18 cellular contexts compared by ENCODE assay signal in genomic region chr10:98474628-98475027, GRCh38. TPM values are rescaled to one million over a fixed set of nuclear protein-coding genes. Genes with fewer than 3 reads are reported as not detected.
DNase-seq lines count a peak whose midpoint lies in the region; ATAC-seq, FAIRE-seq and TF ChIP-seq lines count a peak whose summit lies in the region.
"Had no signal": no experiment of that assay in that cellular context is flagged by ENCODE, and none has a peak within 500 bp of the region (broad histone marks: within the 10 kb centered on the region; RNA-seq: fewer than 3 reads in every experiment).

No MANE protein-coding gene starts in this region.

- no peaks in the 10 kb centered on the region for H3K9me3 ChIP-seq in GM12878 (replicated peaks; ENCODE audit: control insufficient read depth, insufficient read depth, low read length)
- H3K9me3 ChIP-seq: neutrophil, sigmoid colon had no signal

- H3K4me2 ChIP-seq in GM12878 (ENCODE audit: control insufficient read depth, insufficient read depth), result peak overlapping the region; percentile 26; the same call in 1 of the 2 replicates

- H3K27me3 ChIP-seq in GM12878 (replicated peaks in 1 of 2; ENCODE audit: control insufficient read depth in 2 of 2, insufficient read depth in 2 of 2, low read length in 1 of 2), result peaks cover 0 to 2% of the 10 kb centered on the region in 2 experiments; a peak in 1 of 4 replicates
- H3K27me3 ChIP-seq: brain microvascular endothelial cell, sigmoid colon had no signal

- peaks cover 12 to 16% of the 10 kb centered on the region in 2 donors for H3K4me1 Mint-ChIP-seq in natural killer cell
- H3K4me1 Mint-ChIP-seq in activated CD8-positive, alpha-beta memory T cell treated with anti-CD3 and anti-CD28 coated beads, Interleukin-2, amount 10 ng/mL, durations not matched to agents 7 days and 5 days, result peaks cover 2% of the 10 kb centered on the region

- H3K36me3 Mint-ChIP-seq in natural killer cell, result no peaks in the 10 kb centered on the region
- no peaks in the 10 kb centered on the region for H3K36me3 Mint-ChIP-seq in activated CD8-positive, alpha-beta memory T cell treated with anti-CD3 and anti-CD28 coated beads, Interleukin-2, amount 10 ng/mL, durations not matched to agents 7 days and 5 days

- TF ChIP-seq EP300 in GM12878 (IDR thresholded peaks at IDR 0.05; ENCODE audit: borderline replicate concordance in 1 of 2, control insufficient read depth in 1 of 2, low read depth in 2 of 2, low read length in 2 of 2), result no peak

- H3K36me3 ChIP-seq in GM12878 (ENCODE audit: control insufficient read depth in 2 of 2, insufficient read depth in 2 of 2, low read length in 1 of 2), result no peaks in the 10 kb centered on the region
- H3K36me3 ChIP-seq: brain microvascular endothelial cell, neutrophil, sigmoid colon had no signal

- POLR2A ChIA-PET in GM12878 (lab: Charles Lee), result interaction anchor here (0.6 kb wide), 1 partner anchor 772 kb away, joined by 3 read pairs; no protein-coding TSS in a partner anchor

- no TSS peak for BruUV-seq in GM12878 (replicated peaks; lab: Mats Ljungman, UMichigan)

- H3K4me3 Mint-ChIP-seq in natural killer cell, result no peak overlapping the region
- H3K4me3 Mint-ChIP-seq in activated CD8-positive, alpha-beta memory T cell treated with anti-CD3 and anti-CD28 coated beads, Interleukin-2, amount 10 ng/mL, durations not matched to agents 7 days and 5 days, result no peak overlapping the region
- H3K4me3 Mint-ChIP-seq: activated naive CD4-positive, alpha-beta T cell treated with anti-CD3 and anti-CD28 coated beads for 36 hours had no signal

- peak overlapping the region in 1 of 2 donors; percentile 2 for H3K27ac Mint-ChIP-seq in natural killer cell
- no peak overlapping the region for H3K27ac Mint-ChIP-seq in activated CD8-positive, alpha-beta memory T cell treated with anti-CD3 and anti-CD28 coated beads, Interleukin-2, amount 10 ng/mL, durations not matched to agents 7 days and 5 days
- H3K27ac Mint-ChIP-seq: activated naive CD4-positive, alpha-beta T cell treated with anti-CD3 and anti-CD28 coated beads for 36 hours had no signal

- in situ Hi-C loops in GM12878 (cut with MboI), result no loop called here

- SMC1A ChIA-PET in GM12878 (lab: Charles Lee; ENCODE audit: uncharacterized antibody, unreplicated experiment), result no interaction called here

- no peak for TF ChIP-seq RAD21 in GM12878 (IDR thresholded peaks at IDR 0.05; ENCODE audit: insufficient read depth, low read depth, low read length)

- H3K4me1 ChIP-seq in GM12878 (ENCODE audit: control insufficient read depth, insufficient read depth, low read length), result 0 out of 2 replicates have a peak, but pooled peaks cover 3% of the 10 kb centered on the region

- H3K9ac ChIP-seq in GM12878 (ENCODE audit: control insufficient read depth, insufficient read depth, low read length), result no peak overlapping the region

- no peaks in the 10 kb centered on the region for H3K9me3 Mint-ChIP-seq in natural killer cell
- no peaks in the 10 kb centered on the region for H3K9me3 Mint-ChIP-seq in activated CD8-positive, alpha-beta memory T cell treated with anti-CD3 and anti-CD28 coated beads, Interleukin-2, amount 10 ng/mL, durations not matched to agents 7 days and 5 days (ENCODE audit: low read depth)
- H3K9me3 Mint-ChIP-seq: activated naive CD4-positive, alpha-beta T cell treated with anti-CD3 and anti-CD28 coated beads for 36 hours had no signal

- TF ChIP-seq POLR2A in GM12878 (IDR thresholded peaks at IDR 0.05; ENCODE audit: low read depth, low read length), result no peak

- intact Hi-C loops in GM12878 (cut with micrococcal nuclease; ENCODE audit: unreplicated experiment) (no loop called here), natural killer cell (cut with micrococcal nuclease) (no loop called here)

- H3K4me3 ChIP-seq in GM12878, result no peak overlapping the region
- H3K4me3 ChIP-seq: sigmoid colon had no signal

- H3K27me3 Mint-ChIP-seq in natural killer cell (ENCODE audit: low read depth in 2 of 2), result no peaks in the 10 kb centered on the region
- H3K27me3 Mint-ChIP-seq in activated CD8-positive, alpha-beta memory T cell treated with anti-CD3 and anti-CD28 coated beads, Interleukin-2, amount 10 ng/mL, durations not matched to agents 7 days and 5 days, result peaks cover 12% of the 10 kb centered on the region

- H2AFZ ChIP-seq in GM12878 (ENCODE audit: control insufficient read depth, low read depth, low read length), result no peak overlapping the region

- no peaks in the 10 kb centered on the region for H3K79me2 ChIP-seq in GM12878 (ENCODE audit: control insufficient read depth, insufficient read depth, low read length)

- DNase-seq in GM12878 (ENCODE audit: low read depth, low spot score), result no peak
- no peak for DNase-seq in natural killer cell
- DNase-seq in RPMI8226, result no peak
- no peak for DNase-seq in activated CD8-positive, alpha-beta memory T cell treated with anti-CD3 and anti-CD28 coated beads, Interleukin-2, amount 10 ng/mL, durations not matched to agents 7 days and 5 days
- no peak for DNase-seq in NK-92 treated with Interleukin-12 subunit alpha and Interleukin-12 subunit beta, amount 100 ng/mL, for 24 hours (lab: John Stamatoyannopoulos, UW)
- DNase-seq: activated naive CD4-positive, alpha-beta T cell treated with anti-CD3 and anti-CD28 coated beads for 36 hours; brain microvascular endothelial cell; foreskin melanocyte; IMR-90; NCI-H1105; NCI-H345; sigmoid colon; stimulated activated CD4-positive, alpha-beta T cell treated with anti-CD3 and anti-CD28 coated beads, Interleukin-4, amount 100 ng/mL, for 24 hours had no signal

- CTCF ChIA-PET in GM12878 (lab: Yijun Ruan, JAX), result no interaction called here
- CTCF ChIA-PET in activated CD8-positive, alpha-beta memory T cell treated with anti-CD3 and anti-CD28 coated beads, Interleukin-2, amount 10 ng/mL, durations not matched to agents 7 days and 5 days (lab: Charles Lee), result interaction anchor here (1.0 to 1.5 kb wide), 2 partner anchors 9 to 189 kb away, joined by 3 to 4 read pairs; no protein-coding TSS in a partner anchor

- ATAC-seq in GM18861 (IDR thresholded peaks at IDR 0.05; ENCODE audit: unreplicated experiment), result peak; percentile 58
- ATAC-seq in GM21576 (IDR thresholded peaks at IDR 0.05; ENCODE audit: unreplicated experiment), result peak; percentile 74
- peak; percentile 65 for ATAC-seq in HG03135 (IDR thresholded peaks at IDR 0.05; ENCODE audit: unreplicated experiment)
- ATAC-seq in GM12878, result no peak
- no peak for ATAC-seq in natural killer cell
- ATAC-seq in activated CD8-positive, alpha-beta memory T cell treated with anti-CD3 and anti-CD28 coated beads, Interleukin-2, amount 10 ng/mL, durations not matched to agents 7 days and 5 days, result no peak

- no peak for TF ChIP-seq CTCF in GM12878 (IDR thresholded peaks at IDR 0.05 in 2 of 3, conservative IDR thresholded peaks at IDR 0.05 in 1 of 3; ENCODE audit: control insufficient read depth in 2 of 3, extremely low read depth in 1 of 3, insufficient read depth in 1 of 3, low read depth in 3 of 3, low read length in 3 of 3)
- TF ChIP-seq CTCF in natural killer cell (IDR thresholded peaks at IDR 0.05), result no peak

- H3K27ac ChIP-seq in GM12878 (ENCODE audit: control insufficient read depth, insufficient read depth), result peak overlapping the region; percentile 6; the same call in 1 of the 2 replicates
- H3K27ac ChIP-seq: brain microvascular endothelial cell, neutrophil, sigmoid colon had no signal

- no peaks in the 10 kb centered on the region for H4K20me1 ChIP-seq in GM12878 (ENCODE audit: control insufficient read depth, insufficient read depth)

- FAIRE-seq in GM12878 (lab: Jason Lieb, UNC), result no peak
- FAIRE-seq: GM12891 had no signal

- RAD21 ChIA-PET in GM12878 (lab: Charles Lee; ENCODE audit: unreplicated experiment), result no interaction called here

RNA-seq across cellular contexts. Expression of gene HPS1, which starts 27.9 kb away (rescaled TPM):
- total RNA-seq in GM12878 (2013; cell fraction: nucleolus; rRNA removed), result 119 and 128 TPM in 2 replicates
- 44.5 and 50.8 TPM in 2 replicates for total RNA-seq in GM12878 (2014; rRNA removed)
- 26.0 and 27.1 TPM in 2 replicates for total RNA-seq in GM12878 (2014; rRNA removed; fragmentation: Illumina TruSeq; extraction: Trizol)
- 63.9 and 71.5 TPM in 2 replicates for total RNA-seq in GM12878 (2021)
- polyA plus RNA-seq in GM12878 (2011; ENCODE audit: low read depth), result 19.7 TPM
- polyA plus RNA-seq in GM12878 (2011; rRNA removed), result 36.7 and 58.7 TPM in 2 replicates
- 55.6 and 67.7 TPM in 2 replicates for polyA plus RNA-seq in GM12878 (2011; cell fraction: cytosol; rRNA removed)
- 252 and 294 TPM in 2 replicates for polyA plus RNA-seq in GM12878 (2011; cell fraction: nucleus; rRNA removed)
- 53.6 and 53.9 TPM in 2 replicates for polyA plus RNA-seq in GM12878 (2012)
- polyA plus RNA-seq in GM12878 (2014; fragmentation: Illumina TruSeq; extraction: Trizol), result 36.5 and 45.8 TPM in 2 replicates
- polyA plus RNA-seq in GM12878 (2014; fragmentation: Nextera tagmentation; extraction: Ambion mirVana), result 10 to 100 TPM; 27.9 to 35.8 TPM
- 59.3 and 65.2 TPM in 2 replicates for polyA plus RNA-seq in GM12878 (2014; rRNA removed)
- 100 to 1,000 TPM; 123 to 138 TPM for polyA plus RNA-seq in GM12878 (2016; fragmentation: Nextera tagmentation; extraction: Ambion mirVana)
- 45.6 and 57.2 TPM in 2 replicates for polyA minus RNA-seq in GM12878 (2011; rRNA and poly(A)+ RNA removed)
- polyA minus RNA-seq in GM12878 (2011; cell fraction: cytosol; rRNA and poly(A)+ RNA removed), result 21.9 and 23.4 TPM in 2 replicates
- polyA minus RNA-seq in GM12878 (2011; cell fraction: nucleus; rRNA and poly(A)+ RNA removed), result 68.9 and 118 TPM in 2 replicates
- 100 to 1,000 TPM in 2 of 3 donors, 10 to 100 TPM in 1; 92.4 to 103 (median 102) TPM for total RNA-seq in natural killer cell
- 10 to 100 TPM; 72.0 to 99.5 TPM for total RNA-seq in activated CD8-positive, alpha-beta memory T cell treated with anti-CD3 and anti-CD28 coated beads, Interleukin-2, amount 10 ng/mL, durations not matched to agents 7 days and 5 days

RNA-seq across cellular contexts. Expression of gene PYROXD2, which starts 59.6 kb away (rescaled TPM):
- 28.8 and 34.3 TPM in 2 replicates for total RNA-seq in GM12878 (2013; cell fraction: nucleolus; rRNA removed)
- total RNA-seq in GM12878 (2014; rRNA removed) (8.1 and 9.2 TPM in 2 replicates), GM12878 (2014; rRNA removed; fragmentation: Illumina TruSeq; extraction: Trizol) (5.3 and 7.2 TPM in 2 replicates), GM12878 (2021) (9.5 and 11.3 TPM in 2 replicates), natural killer cell (10 to 100 TPM; 20.8 to 28.2 (median 28.0) TPM)
- 0.87 TPM for polyA plus RNA-seq in GM12878 (2011; ENCODE audit: low read depth)
- polyA plus RNA-seq in GM12878 (2011; rRNA removed) (5.0 and 7.6 TPM in 2 replicates), GM12878 (2014; fragmentation: Illumina TruSeq; extraction: Trizol) (1.1 and 4.8 TPM in 2 replicates), GM12878 (2014; fragmentation: Nextera tagmentation; extraction: Ambion mirVana) (10 to 100 TPM; 10.8 to 11.8 TPM), GM12878 (2014; rRNA removed) (10.4 and 13.6 TPM in 2 replicates), GM12878 (2016; fragmentation: Nextera tagmentation; extraction: Ambion mirVana) (10 to 100 TPM; 14.2 to 15.8 TPM)
- polyA plus RNA-seq in GM12878 (2011; cell fraction: cytosol; rRNA removed), result 4.3 and 9.9 TPM in 2 replicates
- 37.1 and 47.3 TPM in 2 replicates for polyA plus RNA-seq in GM12878 (2011; cell fraction: nucleus; rRNA removed)
- 5.0 and 5.5 TPM in 2 replicates for polyA plus RNA-seq in GM12878 (2012)
- 1.9 and 3.3 TPM in 2 replicates for polyA minus RNA-seq in GM12878 (2011; rRNA and poly(A)+ RNA removed)
- 1.5 and 1.8 TPM in 2 replicates for polyA minus RNA-seq in GM12878 (2011; cell fraction: cytosol; rRNA and poly(A)+ RNA removed)
- 3.4 and 5.2 TPM in 2 replicates for polyA minus RNA-seq in GM12878 (2011; cell fraction: nucleus; rRNA and poly(A)+ RNA removed)
- 1 to 10 TPM; 5.1 to 7.5 TPM for total RNA-seq in activated CD8-positive, alpha-beta memory T cell treated with anti-CD3 and anti-CD28 coated beads, Interleukin-2, amount 10 ng/mL, durations not matched to agents 7 days and 5 days

Comparison
In these comparisons a context has a peak if more than half of its experiments do, and no peak if none do; other contexts are left out.
1. ATAC-seq: peak in GM18861 (single experiment), GM21576 (single experiment) and HG03135 (single experiment); none in GM12878 (single experiment), natural killer cell (0 of 3) and activated CD8-positive, alpha-beta memory T cell treated with anti-CD3 and anti-CD28 coated beads, Interleukin-2, amount 10 ng/mL, durations not matched to agents 7 days and 5 days (single experiment).